22 cellular contexts compared by ENCODE assay signal in the genomic region with DNA sequence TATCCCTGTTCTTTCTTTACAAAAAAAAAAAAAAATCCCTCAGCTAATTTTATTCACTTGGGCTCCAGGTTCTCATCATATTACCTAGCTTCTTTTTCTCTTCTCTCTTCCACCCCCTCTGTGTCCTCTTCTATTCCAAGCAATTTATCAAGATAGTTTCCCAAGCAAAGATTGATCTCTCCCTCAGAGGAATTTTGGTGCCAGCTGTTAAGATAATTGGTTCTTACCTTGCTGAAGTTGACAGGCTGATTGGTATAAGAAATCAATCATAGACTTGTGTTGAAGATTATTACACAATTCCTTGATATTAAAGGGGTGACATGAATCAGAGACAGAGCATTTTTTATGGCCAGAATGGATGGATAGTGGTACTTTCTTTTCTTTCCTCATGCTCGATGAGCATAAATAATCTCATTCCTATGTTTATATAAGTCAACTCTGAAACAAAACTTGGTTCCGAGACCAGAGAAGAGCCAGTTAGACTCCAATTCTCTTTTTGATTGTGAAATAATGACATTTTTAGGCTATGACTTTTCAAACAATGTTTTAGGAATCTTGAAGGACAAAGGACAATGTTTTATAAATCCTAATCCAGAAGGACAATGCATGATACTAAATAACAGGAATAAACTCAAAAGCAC.
"Had no signal": no experiment of that assay in that cellular context is flagged by ENCODE, and none has a peak within 500 bp of the region (broad histone marks: within the 10 kb centered on the region; RNA-seq: fewer than 3 reads in every experiment).

No MANE protein-coding gene starts in this region.

- H3K27ac ChIP-seq: coronary artery, epithelial cell of prostate, heart left ventricle, upper lobe of left lung had no signal

- H3K9me3 ChIP-seq: heart left ventricle, upper lobe of left lung had no signal

- H3K4me1 Mint-ChIP-seq: activated B cell treated with CpG ODN at 0.5 μM for 24 hours, endodermal cell, nephron progenitor cell, T-helper 17 cell had no signal

- ATAC-seq: activated T-cell treated with anti-CD3 and anti-CD28 coated beads, Interleukin-2, amount 50 U/mL, for 4 hours; heart left ventricle; left colon; T-helper 17 cell had no signal

- H3K9me3 Mint-ChIP-seq: activated B cell treated with CpG ODN at 0.5 μM for 24 hours, endodermal cell, nephron progenitor cell had no signal

- H3K4me1 ChIP-seq: upper lobe of left lung had no signal

- H3K27me3 ChIP-seq: heart left ventricle, upper lobe of left lung had no signal

- H3K36me3 ChIP-seq: heart left ventricle, upper lobe of left lung had no signal

- H3K36me3 Mint-ChIP-seq: activated naive CD8-positive, alpha-beta T cell had no signal

- H3K27me3 Mint-ChIP-seq: activated B cell treated with CpG ODN at 0.5 μM for 24 hours; activated naive CD8-positive, alpha-beta T cell; T-helper 17 cell had no signal

- DNase-seq: activated B cell treated with CpG ODN at 0.5 μM for 24 hours; activated CD4-positive, alpha-beta T cell treated with anti-CD3 and anti-CD28 coated beads for 4 hours; activated CD4-positive, alpha-beta T cell treated with anti-CD3 and anti-CD28 coated beads, Interleukin-2, amount 50 U/mL, for 48 hours; activated CD8-positive, alpha-beta memory T cell treated with anti-CD3 and anti-CD28 coated beads, Interleukin-2, amount 50 U/mL, for 48 hours; activated naive CD4-positive, alpha-beta T cell; activated T-cell treated with anti-CD3 and anti-CD28 coated beads, Interleukin-2, amount 50 U/mL, for 4 hours; endodermal cell; heart left ventricle; left colon; mesenchymal stem cell; nephron progenitor cell; occipital lobe; retina; stimulated activated CD4-positive, alpha-beta T cell treated with anti-CD3 and anti-CD28 coated beads, Interleukin-4, amount 100 ng/mL, for 24 hours; stimulated activated naive CD4-positive, alpha-beta T cell treated with Interleukin-2 at 50 U/mL for 16 hours; SW 1271; T-helper 17 cell; upper lobe of left lung had no signal

- H3K27ac Mint-ChIP-seq: activated B cell treated with CpG ODN at 0.5 μM for 24 hours; activated naive CD8-positive, alpha-beta T cell; activated T-helper 2 cell treated with anti-CD3 and anti-CD28 coated beads, Interferon-gamma antibody, Interleukin-2, Interleukin-4, amounts not matched to agents 10 μg/mL and 5 μg/mL and 100 μg/mL, durations not matched to agents 14 hours and 24 hours and 36 hours; endodermal cell; nephron progenitor cell; T-helper 17 cell had no signal

- H3K4me3 ChIP-seq: coronary artery, heart left ventricle, upper lobe of left lung had no signal

- H3K4me3 Mint-ChIP-seq: activated B cell treated with CpG ODN at 0.5 μM for 24 hours; activated naive CD8-positive, alpha-beta T cell; activated T-cell treated with anti-CD3 and anti-CD28 coated beads, Interleukin-2, amount 50 U/mL, for 4 hours; endodermal cell; nephron progenitor cell; T-helper 17 cell had no signal
